ENCODE assay signal across 12 cellular contexts in the genomic region with DNA sequence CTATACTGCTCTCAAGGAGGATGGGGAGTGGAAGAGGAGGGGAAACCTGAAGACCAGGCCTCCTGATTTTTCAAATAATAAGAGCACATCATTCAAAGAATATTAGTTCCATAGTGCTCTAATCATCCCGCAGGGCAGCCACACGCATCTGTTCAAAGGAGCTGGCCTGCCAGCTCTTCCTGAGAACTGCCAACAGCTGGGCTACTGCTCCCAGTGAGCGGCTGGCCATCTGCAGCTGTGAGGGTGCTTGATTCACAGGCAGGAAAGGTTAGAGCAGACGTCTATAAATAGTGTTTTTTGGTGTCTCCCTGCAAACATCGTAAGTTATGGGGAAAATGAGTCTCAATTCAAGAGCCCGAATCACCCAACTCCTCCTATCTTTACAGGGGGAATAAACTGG. TPM values are rescaled to one million over a fixed set of nuclear protein-coding genes. Genes with fewer than 3 reads are reported as not detected.
DNase-seq lines count a peak whose midpoint lies in the region; ATAC-seq and TF ChIP-seq lines count a peak whose summit lies in the region.
"Had no signal": no experiment of that assay in that cellular context is flagged by ENCODE, and none has a peak within 500 bp of the region (broad histone marks: within the 10 kb centered on the region; RNA-seq: fewer than 3 reads in every experiment).

No MANE protein-coding gene starts in this region.

- H3K27me3 Mint-ChIP-seq in nephron (ENCODE audit: low read depth): no peaks in the 10 kb centered on the region
- no peaks in the 10 kb centered on the region for H3K27me3 Mint-ChIP-seq in activated T-cell treated with anti-CD3 and anti-CD28 coated beads, Interleukin-2, amount 50 U/mL, for 72 hours (ENCODE audit: low read depth)
- H3K27me3 Mint-ChIP-seq: CD8-positive, alpha-beta memory T cell had no signal

- H3K9me3 ChIP-seq in SJCRH30 (replicated peaks): peaks cover 23% of the 10 kb centered on the region
- H3K9me3 ChIP-seq in esophagus muscularis mucosa: peaks cover 0 to 9% (median 3%) of the 10 kb centered on the region in 4 donors
- H3K9me3 ChIP-seq: Caco-2 had no signal

- H3K36me3 Mint-ChIP-seq in nephron (ENCODE audit: low read depth): peaks cover 75% of the 10 kb centered on the region
- peaks cover 11 to 30% of the 10 kb centered on the region in 2 donors for H3K36me3 Mint-ChIP-seq in activated T-cell treated with anti-CD3 and anti-CD28 coated beads, Interleukin-2, amount 50 U/mL, for 72 hours (ENCODE audit: insufficient read depth in 2 of 2)

- H3K36me3 ChIP-seq in SJCRH30 (peaks cover 67% of the 10 kb centered on the region), esophagus muscularis mucosa (peaks cover 90 to 100% (median 98%) of the 10 kb centered on the region in 4 donors)

- 94% methylated on average over 6 of the region's 6 CpGs for WGBS in esophagus muscularis mucosa

- H3K9me3 Mint-ChIP-seq in nephron: no peaks in the 10 kb centered on the region
- H3K9me3 Mint-ChIP-seq in activated T-cell treated with anti-CD3 and anti-CD28 coated beads, Interleukin-2, amount 50 U/mL, for 72 hours: no peaks in the 10 kb centered on the region
- H3K9me3 Mint-ChIP-seq: CD8-positive, alpha-beta memory T cell had no signal

- ATAC-seq in activated T-cell treated with anti-CD3 and anti-CD28 coated beads, Interleukin-2, amount 50 U/mL, for 72 hours (replicated peaks in 1 of 2): no peak
- ATAC-seq: GM23338 had no signal

- TF ChIP-seq EP300 in esophagus muscularis mucosa (IDR thresholded peaks at IDR 0.05): no peak

- H3K27ac ChIP-seq in SJCRH30: peak overlapping the region; percentile 90
- no peak overlapping the region for H3K27ac ChIP-seq in esophagus muscularis mucosa (replicated peaks in 1 of 4)
- H3K27ac ChIP-seq: 22Rv1 had no signal

- H3K4me1 Mint-ChIP-seq in nephron: peaks cover 40% of the 10 kb centered on the region
- H3K4me1 Mint-ChIP-seq in activated T-cell treated with anti-CD3 and anti-CD28 coated beads, Interleukin-2, amount 50 U/mL, for 72 hours (ENCODE audit: low read depth): no peaks in the 10 kb centered on the region
- H3K4me1 Mint-ChIP-seq: CD8-positive, alpha-beta memory T cell; GM23338 had no signal

- H3K4me3 Mint-ChIP-seq in nephron: peak overlapping the region in 1 of 3 experiments; percentile 48
- no peak overlapping the region for H3K4me3 Mint-ChIP-seq in activated T-cell treated with anti-CD3 and anti-CD28 coated beads, Interleukin-2, amount 50 U/mL, for 72 hours
- H3K4me3 Mint-ChIP-seq: CD8-positive, alpha-beta memory T cell; GM23338 had no signal

- peak overlapping the region; percentile 26 for H3K4me3 ChIP-seq in SJCRH30
- H3K4me3 ChIP-seq in esophagus muscularis mucosa: no peak overlapping the region
- H3K4me3 ChIP-seq: GM23338 had no signal

- peak overlapping the region; percentile 66 to 86 (median 84) for H3K27ac Mint-ChIP-seq in nephron
- H3K27ac Mint-ChIP-seq in activated T-cell treated with anti-CD3 and anti-CD28 coated beads, Interleukin-2, amount 50 U/mL, for 72 hours: no peak overlapping the region
- H3K27ac Mint-ChIP-seq: GM23338 had no signal

- no peak for TF ChIP-seq POLR2A in esophagus muscularis mucosa (IDR thresholded peaks at IDR 0.05; ENCODE audit: low read depth)

- DNase-seq in DMS 273 (lab: John Stamatoyannopoulos, UW; ENCODE audit: unreplicated experiment) (peak; percentile 63), DMS 273 treated with DMSO at 0.1 percent for 48 hours (lab: John Stamatoyannopoulos, UW) (no peak), SJCRH30 (peak; percentile 94 to 95), esophagus muscularis mucosa (ENCODE audit: extremely low spot score) (no peak), SHP77 treated with DMSO at 0.1 percent for 48 hours (lab: John Stamatoyannopoulos, UW) (no peak)
- DNase-seq in activated T-cell treated with anti-CD3 and anti-CD28 coated beads, Interleukin-2, amount 50 U/mL, for 72 hours: no peak
- DNase-seq: Caco-2; CD8-positive, alpha-beta memory T cell; H7 had no signal

- peaks cover 50% of the 10 kb centered on the region for H3K4me1 ChIP-seq in SJCRH30
- no peaks in the 10 kb centered on the region for H3K4me1 ChIP-seq in esophagus muscularis mucosa
- H3K4me1 ChIP-seq: Caco-2 had no signal

- TF ChIP-seq CTCF in nephron (IDR thresholded peaks at IDR 0.05; ENCODE audit: unreplicated experiment in 3 of 3) (no peak), esophagus muscularis mucosa (IDR thresholded peaks at IDR 0.05) (no peak)

- intact Hi-C loops in esophagus muscularis mucosa (cut with DNase I): no loop called here

- no peaks in the 10 kb centered on the region for H3K27me3 ChIP-seq in SJCRH30
- no peaks in the 10 kb centered on the region for H3K27me3 ChIP-seq in esophagus muscularis mucosa

RNA-seq across cellular contexts. Expression of a gene that starts 17.3 kb away (rescaled TPM):
- 46.2 and 47.8 TPM in 2 replicates for total RNA-seq in SJCRH30 (2014; rRNA removed; shearing (Covaris generic))
- 10 to 100 TPM; 33.6 to 62.4 (median 43.6) TPM for total RNA-seq in esophagus muscularis mucosa
- total RNA-seq in activated T-cell treated with anti-CD3 and anti-CD28 coated beads, Interleukin-2, amount 50 U/mL, for 72 hours: 10 to 100 TPM; 57.9 to 75.4 TPM

RNA-seq across cellular contexts. Expression of a gene that starts 41.9 kb away (rescaled TPM):
- total RNA-seq in SJCRH30 (2014; rRNA removed; shearing (Covaris generic)): not detected in 2 replicates
- total RNA-seq in esophagus muscularis mucosa: 1 to 10 TPM; 4.7 to 8.1 (median 6.2) TPM
- not detected for total RNA-seq in activated T-cell treated with anti-CD3 and anti-CD28 coated beads, Interleukin-2, amount 50 U/mL, for 72 hours
- total RNA-seq: Caco-2; CD8-positive, alpha-beta memory T cell; GM23338; H7 had no signal

RNA-seq across cellular contexts. Expression of a gene that starts 56.5 kb away (rescaled TPM):
- total RNA-seq in SJCRH30 (2014; rRNA removed; shearing (Covaris generic)): 112 and 127 TPM in 2 replicates
- 10 to 100 TPM; 84.3 to 99.2 (median 89.8) TPM for total RNA-seq in esophagus muscularis mucosa
- 100 to 1,000 TPM; 228 to 278 TPM for total RNA-seq in activated T-cell treated with anti-CD3 and anti-CD28 coated beads, Interleukin-2, amount 50 U/mL, for 72 hours

Comparison
In these comparisons a context has a peak if more than half of its experiments do, and no peak if none do; other contexts are left out.
1. DNase-seq: peak in DMS 273 (single experiment) and SJCRH30 (2 of 2); none in DMS 273 treated with DMSO at 0.1 percent for 48 hours (single experiment), esophagus muscularis mucosa (single experiment), SHP77 treated with DMSO at 0.1 percent for 48 hours (single experiment) and activated T-cell treated with anti-CD3 and anti-CD28 coated beads, Interleukin-2, amount 50 U/mL, for 72 hours (0 of 2).